Comparison of ENCODE assay signal across 9 cellular contexts in genomic region chr9:114505187-114506081, GRCh38.
DNase-seq lines count a peak whose midpoint lies in the region; ATAC-seq lines count a peak whose summit lies in the region.
"Had no signal": no experiment of that assay in that cellular context is flagged by ENCODE, and none has a peak within 500 bp of the region (broad histone marks: within the 10 kb centered on the region; RNA-seq: fewer than 3 reads in every experiment).

Gene WHRN (minus strand): TSS chr9:114505473. CDS start chr9:114504801, 672 bp downstream.

- ATAC-seq in HG03159 (IDR thresholded peaks at IDR 0.05; ENCODE audit: unreplicated experiment), result peak; percentile 87

- H3K27ac ChIP-seq in cingulate gyrus (ENCODE audit: low read depth, low read length), result peak within 1 kb of the TSS; percentile 77
- H3K27ac ChIP-seq: 22Rv1 had no signal

- DNase-seq in NCI-H524 (lab: John Stamatoyannopoulos, UW), result peak; percentile 82 to 83
- DNase-seq in NCI-H524 treated with DMSO at 0.1 percent for 48 hours (lab: John Stamatoyannopoulos, UW), result no peak
- DNase-seq in NCI-H446 (lab: John Stamatoyannopoulos, UW), result peak; percentile 1 to 64
- DNase-seq in activated CD4-positive, alpha-beta T cell treated with anti-CD3 and anti-CD28 coated beads for 48 hours, result peak; percentile 91
- DNase-seq in kidney tubule cell (ENCODE audit: low spot score), result peak; percentile 91
- peak; percentile 78 to 80 for DNase-seq in stimulated activated CD4-positive, alpha-beta T cell treated with anti-CD3 and anti-CD28 coated beads, Interleukin-15, amount 100 ng/mL, for 1 hour (ENCODE audit: low read depth in 1 of 2, low spot score in 1 of 2)
